ENCODE assay signal across 20 cellular contexts in genomic region chr1:184300446-184300845, GRCh38.
DNase-seq lines count a peak whose midpoint lies in the region; ATAC-seq, FAIRE-seq and TF ChIP-seq lines count a peak whose summit lies in the region.
"Had no signal": no experiment of that assay in that cellular context is flagged by ENCODE, and none has a peak within 500 bp of the region (broad histone marks: within the 10 kb centered on the region; RNA-seq: fewer than 3 reads in every experiment).

No MANE protein-coding gene starts in this region.

- no peak for ATAC-seq in HG03175 (IDR thresholded peaks at IDR 0.05; ENCODE audit: unreplicated experiment)
- ATAC-seq: HCT116; left lobe of liver; natural killer cell treated with Interleukin-12 subunit alpha and Interleukin-12 subunit beta and Interleukin-15 and Interleukin-18, amount 100 ng/mL, for 72 hours; sciatic nerve; stimulated activated naive B cell treated with anti-CD40 and anti-IgM and Interleukin-4, amounts not matched to agents 10 μg/mL and 1 μg/mL and 100 μg/mL, for 72 hours had no signal

- H3K36me3 ChIP-seq in MG63 = no peaks in the 10 kb centered on the region
- no peaks in the 10 kb centered on the region for H3K36me3 ChIP-seq in bronchial epithelial cell (ENCODE audit: control insufficient read depth, insufficient read depth, low read length)

- no peak for TF ChIP-seq CTCF in bronchial epithelial cell (IDR thresholded peaks at IDR 0.05; ENCODE audit: insufficient read depth, low read length, severe bottlenecking)

- H3K4me3 ChIP-seq in MG63 (no peak overlapping the region), bronchial epithelial cell (ENCODE audit: low read depth, low read length) (no peak overlapping the region)

- H3K27me3 ChIP-seq in MG63 (no peaks in the 10 kb centered on the region), bronchial epithelial cell (ENCODE audit: control insufficient read depth, insufficient read depth, low read length) (no peaks in the 10 kb centered on the region)

- peaks cover 9% of the 10 kb centered on the region; the same call in 1 of the 2 replicates for H3K9me3 ChIP-seq in MG63

- peak; percentile 51 for DNase-seq in EL
- peak; percentile 56 for DNase-seq in MG63
- peak; percentile 31 for DNase-seq in bronchial epithelial cell (ENCODE audit: low read depth)
- DNase-seq in kidney tubule cell (ENCODE audit: low spot score) = peak; percentile 31
- DNase-seq in SHP77 treated with DMSO at 0.1 percent for 48 hours (lab: John Stamatoyannopoulos, UW) = no peak
- no peak for DNase-seq in activated T-cell treated with anti-CD3 and anti-CD28 coated beads, Interleukin-2, amount 50 U/mL, for 48 hours
- no peak for DNase-seq in NCI-H1092 treated with DMSO at 0.1 percent for 48 hours (lab: John Stamatoyannopoulos, UW)
- DNase-seq: activated CD4-positive, alpha-beta T cell treated with anti-CD3 and anti-CD28 coated beads for 48 hours; CD4-positive, alpha-beta T cell; erythroblast; head of caudate nucleus; NCI-H2107; NCI-H510A; stimulated activated naive B cell treated with anti-CD40 and anti-IgM and Interleukin-4, amounts not matched to agents 10 μg/mL and 1 μg/mL and 100 μg/mL, for 72 hours had no signal

- FAIRE-seq in bronchial epithelial cell (lab: Jason Lieb, UNC) = no peak
- FAIRE-seq: TTC549 had no signal

Comparison
In these comparisons a context has a peak if more than half of its experiments do, and no peak if none do; other contexts are left out.
1. DNase-seq: peak in EL (single experiment), MG63 (single experiment), bronchial epithelial cell (single experiment) and kidney tubule cell (single experiment); none in SHP77 treated with DMSO at 0.1 percent for 48 hours (single experiment), activated T-cell treated with anti-CD3 and anti-CD28 coated beads, Interleukin-2, amount 50 U/mL, for 48 hours (0 of 2) and NCI-H1092 treated with DMSO at 0.1 percent for 48 hours (single experiment).